In the genomic region with DNA sequence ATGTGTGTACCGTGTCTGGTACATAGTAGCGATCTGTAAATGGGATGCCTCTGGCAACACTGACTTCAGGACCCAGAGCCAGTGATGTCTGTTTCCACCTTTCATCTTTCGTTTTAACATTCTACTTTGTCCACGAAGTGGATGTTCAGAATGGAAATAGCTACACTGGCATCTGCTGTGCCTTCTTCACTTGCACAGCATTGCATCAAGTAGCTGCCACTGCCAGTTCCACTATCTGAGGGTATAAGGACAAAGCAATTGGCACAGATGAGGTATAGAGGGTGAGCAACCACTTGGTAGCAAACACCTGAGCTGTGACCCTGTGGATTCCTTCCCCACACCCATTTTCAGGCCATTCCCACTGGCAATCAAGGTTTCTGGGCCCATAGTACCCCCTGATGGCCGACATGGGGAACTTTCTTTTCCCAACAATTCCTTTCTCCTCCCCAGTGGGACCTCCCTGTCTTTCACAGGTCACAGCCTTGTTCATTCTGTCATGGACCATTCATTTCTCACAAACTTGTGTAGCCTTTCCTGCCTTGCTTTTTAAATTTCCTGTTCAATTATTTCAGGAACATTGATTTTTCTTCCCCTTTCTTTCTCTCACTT, we compare ENCODE assay signal across 10 cellular contexts. TPM values are rescaled to one million over a fixed set of nuclear protein-coding genes. Genes with fewer than 3 reads are reported as not detected.
DNase-seq lines count a peak whose midpoint lies in the region; ATAC-seq and TF ChIP-seq lines count a peak whose summit lies in the region.
"Had no signal": no experiment of that assay in that cellular context is flagged by ENCODE, and none has a peak within 500 bp of the region (broad histone marks: within the 10 kb centered on the region; RNA-seq: fewer than 3 reads in every experiment).

No MANE protein-coding gene starts in this region.

- DNase-seq in GM12864 (ENCODE audit: low read depth) (no peak), RWPE2 (ENCODE audit: low spot score) (no peak), fibroblast of pulmonary artery (ENCODE audit: low read depth) (peak; percentile 30), sciatic nerve (ENCODE audit: low spot score) (no peak), Karpas-422 (no peak), NCI-H128 (lab: John Stamatoyannopoulos, UW; ENCODE audit: unreplicated experiment) (no peak)
- DNase-seq in naive thymus-derived CD8-positive, alpha-beta T cell = no peak
- DNase-seq: activated CD4-positive, CD25-positive, alpha-beta regulatory T cell treated with anti-CD3 and anti-CD28 coated beads, Interleukin-2, amount 50 U/mL, for 72 hours had no signal

- H3K4me2 ChIP-seq in Karpas-422 (ENCODE audit: low read depth, low read length, poor library complexity, severe bottlenecking) = no peak overlapping the region

- H3K4me3 ChIP-seq in GM12864 (ENCODE audit: low read depth, low read length) (no peak overlapping the region), RWPE2 (ENCODE audit: severe bottlenecking) (no peak overlapping the region), fibroblast of pulmonary artery (replicated peaks; ENCODE audit: low read depth, low read length) (no peak overlapping the region), Karpas-422 (ENCODE audit: low read length) (no peak overlapping the region)

- H3K36me3 ChIP-seq in RWPE2 (ENCODE audit: low read depth) (no peaks in the 10 kb centered on the region), Karpas-422 (ENCODE audit: insufficient read depth, low read length) (no peaks in the 10 kb centered on the region)

- H3K27ac ChIP-seq in RWPE2 (ENCODE audit: poor library complexity, severe bottlenecking) (no peak overlapping the region), Karpas-422 (ENCODE audit: low read length) (no peak overlapping the region)
- H3K27ac ChIP-seq: epithelial cell of prostate had no signal

- peaks cover 51% of the 10 kb centered on the region for H3K27me3 ChIP-seq in RWPE2 (ENCODE audit: insufficient read depth, poor library complexity, severe bottlenecking)
- no peaks in the 10 kb centered on the region for H3K27me3 ChIP-seq in Karpas-422 (ENCODE audit: low read length)

- H3K9me3 ChIP-seq in RWPE2 (ENCODE audit: severe bottlenecking) (peaks cover 2% of the 10 kb centered on the region), Karpas-422 (ENCODE audit: low read length) (no peaks in the 10 kb centered on the region)

- no peaks in the 10 kb centered on the region for H3K36me3 Mint-ChIP-seq in naive thymus-derived CD8-positive, alpha-beta T cell

- H2AFZ ChIP-seq in Karpas-422 (ENCODE audit: low read length) = no peak overlapping the region

- ATAC-seq in RWPE2 (ENCODE audit: low read depth) (no peak; the same call in 2 of the 3 replicates), sciatic nerve (peak; percentile 53), GM18517 (IDR thresholded peaks at IDR 0.05; ENCODE audit: unreplicated experiment) (no peak)
- no peak for ATAC-seq in naive thymus-derived CD8-positive, alpha-beta T cell

- H3K27ac Mint-ChIP-seq in naive thymus-derived CD8-positive, alpha-beta T cell = no peak overlapping the region

- POLR2A ChIA-PET in naive thymus-derived CD8-positive, alpha-beta T cell (lab: Charles Lee) = no interaction called here

- no peaks in the 10 kb centered on the region for H4K20me1 ChIP-seq in Karpas-422 (ENCODE audit: insufficient read depth, low read depth, low read length)

- peaks cover 29 to 70% (median 36%) of the 10 kb centered on the region in 5 donors for H3K27me3 Mint-ChIP-seq in naive thymus-derived CD8-positive, alpha-beta T cell

- H3K9me3 Mint-ChIP-seq in naive thymus-derived CD8-positive, alpha-beta T cell = no peaks in the 10 kb centered on the region

- H3K4me1 Mint-ChIP-seq in naive thymus-derived CD8-positive, alpha-beta T cell = peaks cover 2 to 10% (median 5%) of the 10 kb centered on the region in 4 donors

- peak; percentile 31 for TF ChIP-seq CTCF in GM12864 (IDR thresholded peaks at IDR 0.05; ENCODE audit: low read depth, low read length, missing control alignments)
- peak; percentile 25 for TF ChIP-seq CTCF in RWPE2 (IDR thresholded peaks at IDR 0.05; ENCODE audit: poor library complexity, severe bottlenecking)
- peak; percentile 58 for TF ChIP-seq CTCF in fibroblast of pulmonary artery (IDR thresholded peaks at IDR 0.05; ENCODE audit: low read length, missing control alignments)

- no peak overlapping the region for H3K9ac ChIP-seq in Karpas-422 (ENCODE audit: low read length)

- no peaks in the 10 kb centered on the region for H3K79me2 ChIP-seq in Karpas-422 (ENCODE audit: low read length)

- intact Hi-C loops in sciatic nerve (cut with DNase I) = no loop called here

- H3K9me2 ChIP-seq in Karpas-422 (replicated peaks; ENCODE audit: insufficient read depth, low read length) = no peaks in the 10 kb centered on the region

- H3K4me1 ChIP-seq in RWPE2 (ENCODE audit: insufficient read depth, poor library complexity, severe bottlenecking) (no peaks in the 10 kb centered on the region), Karpas-422 (ENCODE audit: low read length) (no peaks in the 10 kb centered on the region)

- H3K4me3 Mint-ChIP-seq in naive thymus-derived CD8-positive, alpha-beta T cell = no peak overlapping the region

RNA-seq across cellular contexts. Expression of gene ITGA8, which starts 4.0 kb away (rescaled TPM):
- total RNA-seq in sciatic nerve = 4.5 TPM
- not detected in 2 replicates for total RNA-seq in Karpas-422 (2014; rRNA removed; shearing (Covaris generic); ENCODE audit: low replicate concordance)
- not detected for total RNA-seq in naive thymus-derived CD8-positive, alpha-beta T cell
- not detected for polyA plus RNA-seq in naive thymus-derived CD8-positive, alpha-beta T cell
